8 cellular contexts compared by ENCODE assay signal in the genomic region with DNA sequence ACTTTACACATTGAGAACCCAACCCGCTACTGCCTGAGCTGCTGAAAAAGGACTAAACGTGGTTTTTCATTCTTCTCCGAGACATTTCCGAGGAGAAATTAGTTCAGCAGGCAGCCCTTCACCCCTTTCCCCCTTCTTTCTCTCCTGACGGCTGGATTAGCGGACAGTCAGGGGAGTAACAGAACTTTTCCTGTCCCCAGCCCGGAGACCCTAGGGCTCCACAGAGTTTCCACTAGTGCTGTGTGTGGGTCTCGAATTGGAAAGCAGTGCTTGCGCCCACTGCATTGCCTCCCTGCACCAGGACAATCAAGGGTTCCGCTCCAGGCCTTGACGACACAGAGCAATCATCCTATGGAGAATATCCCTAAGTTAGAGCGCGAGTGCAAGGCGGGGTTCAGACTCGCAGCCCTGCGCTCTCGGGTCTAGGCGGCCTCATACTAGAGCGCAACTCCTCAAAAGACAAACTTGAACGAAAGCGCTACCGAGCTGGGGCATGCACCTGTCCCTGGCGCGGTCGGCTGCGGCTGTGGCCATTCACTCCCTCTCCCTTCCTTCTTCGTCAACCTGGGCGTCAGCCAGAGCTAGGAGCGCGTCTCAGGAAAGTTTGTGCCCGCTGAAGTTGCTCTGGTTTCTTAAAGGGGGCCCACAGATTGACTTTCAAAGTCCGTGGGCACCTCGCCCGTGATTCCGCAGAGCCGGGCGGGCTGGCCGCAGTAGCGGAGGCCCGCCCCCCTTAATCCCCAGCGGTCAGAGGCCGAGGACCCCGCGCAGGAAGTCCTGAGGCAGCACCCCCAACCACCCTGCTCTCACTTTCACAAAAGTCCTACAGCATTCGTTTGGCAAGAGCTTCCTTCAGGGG. TPM values are rescaled to one million over a fixed set of nuclear protein-coding genes. Genes with fewer than 3 reads are reported as not detected.
A peak's percentile ranks its signal among the peaks of the same experiment; 100 is the strongest.
DNase-seq lines count a peak whose midpoint lies in the region; ATAC-seq and TF ChIP-seq lines count a peak whose summit lies in the region.

No MANE protein-coding gene starts in this region.

- H3K9ac ChIP-seq in SK-N-MC (ENCODE audit: insufficient read length) = peak overlapping the region; percentile 10

- H3K79me2 ChIP-seq in osteoblast (ENCODE audit: insufficient read depth, low read length) = peaks cover 48% of the 10 kb centered on the region

- H3K4me3 ChIP-seq in SK-N-MC = peak overlapping the region; percentile 73
- peak overlapping the region; percentile 83 for H3K4me3 ChIP-seq in fibroblast of the aortic adventitia (ENCODE audit: low read depth, low read length)
- H3K4me3 ChIP-seq in osteoblast (ENCODE audit: insufficient read depth, low read length) = peak overlapping the region; percentile 93

- peak; percentile 61 for DNase-seq in EL
- no peak for DNase-seq in SK-N-MC (ENCODE audit: low read depth, low spot score)
- DNase-seq in fibroblast of the aortic adventitia (ENCODE audit: low read depth) = peak; percentile 59
- peak; percentile 93 for DNase-seq in osteoblast (ENCODE audit: insufficient read length, low spot score, missing footprints)
- DNase-seq in T-helper 1 cell = no peak

- ATAC-seq in HG03439 (IDR thresholded peaks at IDR 0.05; ENCODE audit: unreplicated experiment) (no peak), GM19455 (IDR thresholded peaks at IDR 0.05; ENCODE audit: unreplicated experiment) (no peak), HG03521 (IDR thresholded peaks at IDR 0.05; ENCODE audit: unreplicated experiment) (no peak)

- H3K27ac ChIP-seq in SK-N-MC (no peak overlapping the region), osteoblast (ENCODE audit: low read depth, low read length) (peak overlapping the region; percentile 71)

- TF ChIP-seq CTCF in fibroblast of the aortic adventitia (IDR thresholded peaks at IDR 0.05; ENCODE audit: insufficient read depth, low read length) (no peak), osteoblast (IDR thresholded peaks at IDR 0.05; ENCODE audit: extremely low read depth, low read depth, low read length) (no peak)

- H3K9me3 ChIP-seq in SK-N-MC (ENCODE audit: low read depth, low read length) (no peaks in the 10 kb centered on the region), osteoblast (ENCODE audit: low read depth, low read length) (no peaks in the 10 kb centered on the region)

- H3K4me2 ChIP-seq in osteoblast (ENCODE audit: insufficient read depth, low read length) = peak overlapping the region; percentile 94

- H3K4me1 ChIP-seq in osteoblast (ENCODE audit: insufficient read depth, low read length) = peaks cover 7% of the 10 kb centered on the region

- H4K20me1 ChIP-seq in osteoblast (ENCODE audit: insufficient read depth, low read length) = peaks cover 27% of the 10 kb centered on the region

- no peaks in the 10 kb centered on the region for H3K36me3 ChIP-seq in SK-N-MC (ENCODE audit: insufficient read depth, low read length)
- H3K36me3 ChIP-seq in osteoblast (ENCODE audit: insufficient read depth, low read length) = peaks cover 7% of the 10 kb centered on the region

- no peaks in the 10 kb centered on the region for H3K27me3 ChIP-seq in osteoblast (ENCODE audit: insufficient read depth, low read length)

- peak overlapping the region; percentile 95 for H2AFZ ChIP-seq in osteoblast (ENCODE audit: low read length)

RNA-seq across cellular contexts. Expression of gene OSR1, which starts 0.8 kb away (rescaled TPM):
- total RNA-seq in fibroblast of the aortic adventitia (ENCODE audit: low replicate concordance) (35.8 and 117 TPM in 2 replicates), osteoblast (15.2 and 20.9 TPM in 2 replicates)

Comparison
In these comparisons a context has a peak if more than half of its experiments do, and no peak if none do; other contexts are left out.
1. DNase-seq: peak in EL (single experiment), fibroblast of the aortic adventitia (single experiment) and osteoblast (single experiment); none in SK-N-MC (single experiment) and T-helper 1 cell (0 of 5).
2. Peak in every context shown above with its lines, with median percentiles within 50 percentile points of each other: H3K4me3 ChIP-seq.